ENCODE assay signal across 1 cellular context in genomic region chr5:65984098-65984885, GRCh38.
TF ChIP-seq lines count a peak whose summit lies in the region.

No MANE protein-coding gene starts in this region.

TF ChIP-seq in HepG2, 621 proteins besides CTCF, POLR2A, EP300 and RAD21:
- peak; percentile 68 for TF ChIP-seq MAFF (IDR thresholded peaks at IDR 0.05; ENCODE audit: low read depth, low read length)
- TF ChIP-seq NFIC (IDR thresholded peaks at IDR 0.05; ENCODE audit: low read length): no peak
- TF ChIP-seq MAFK (conservative IDR thresholded peaks at IDR 0.05 in 1 of 2, IDR thresholded peaks at IDR 0.05 in 1 of 2; ENCODE audit: low read length in 2 of 2): peak; percentile 59 to 84
TF ChIP-seq in HepG2: peak in this region for 2.
